In the genomic region with DNA sequence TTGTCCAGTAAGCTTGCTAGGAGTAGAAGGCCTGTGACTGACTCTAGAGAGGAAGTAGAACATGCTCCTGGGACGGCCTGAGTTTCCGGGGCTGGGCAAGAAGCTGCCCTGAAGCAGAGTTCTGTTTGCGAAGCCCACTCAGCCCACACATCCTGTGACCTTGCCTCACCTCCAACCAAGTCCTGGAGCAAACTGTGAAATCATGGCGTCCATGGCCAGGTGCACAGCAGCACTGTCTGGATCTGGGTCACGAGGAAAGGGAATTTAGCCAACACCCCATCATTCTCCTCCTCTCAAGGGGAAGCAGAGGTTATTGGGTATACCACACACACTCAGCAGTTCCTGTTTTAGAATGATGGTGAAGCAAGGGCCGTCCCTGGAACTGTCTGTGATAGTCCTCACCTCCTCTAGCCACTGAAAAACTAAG, we compare ENCODE assay signal across 8 cellular contexts.
A peak's percentile ranks its signal among the peaks of the same experiment; 100 is the strongest.
DNase-seq lines count a peak whose midpoint lies in the region; ATAC-seq lines count a peak whose summit lies in the region.

No MANE protein-coding gene starts in this region.

- H3K4me3 Mint-ChIP-seq in stimulated activated naive CD8-positive, alpha-beta T cell treated with anti-CD3 and anti-CD28 coated beads, Interleukin-15, amount 100 ng/mL, for 72 hours: peak overlapping the region in 1 of 2 donors; percentile 45

- ATAC-seq in esophagus mucosa (peak; percentile 45), HG03457 (IDR thresholded peaks at IDR 0.05; ENCODE audit: unreplicated experiment) (no peak), GM18519 (IDR thresholded peaks at IDR 0.05; ENCODE audit: low FRiP score, unreplicated experiment) (no peak)
- ATAC-seq in stimulated activated naive CD8-positive, alpha-beta T cell treated with anti-CD3 and anti-CD28 coated beads, Interleukin-15, amount 100 ng/mL, for 72 hours: peak; percentile 65

- DNase-seq in activated CD8-positive, alpha-beta memory T cell treated with anti-CD3 and anti-CD28 coated beads for 24 hours: peak; percentile 71
- DNase-seq in activated CD8-positive, alpha-beta memory T cell treated with anti-CD3 and anti-CD28 coated beads, Interleukin-2, amount 50 U/mL, for 4 hours: no peak
- DNase-seq in RPMI8226: peak; percentile 7
- DNase-seq in stimulated activated naive CD8-positive, alpha-beta T cell treated with anti-CD3 and anti-CD28 coated beads, Interleukin-15, amount 100 ng/mL, for 72 hours: peak; percentile 22 to 33
- DNase-seq in ureter (ENCODE audit: low spot score): no peak

- no peaks in the 10 kb centered on the region for H3K9me3 Mint-ChIP-seq in stimulated activated naive CD8-positive, alpha-beta T cell treated with anti-CD3 and anti-CD28 coated beads, Interleukin-15, amount 100 ng/mL, for 72 hours

- H3K27me3 Mint-ChIP-seq in stimulated activated naive CD8-positive, alpha-beta T cell treated with anti-CD3 and anti-CD28 coated beads, Interleukin-15, amount 100 ng/mL, for 72 hours: peaks cover 2% of the 10 kb centered on the region

- peaks cover 20% of the 10 kb centered on the region for H3K4me1 Mint-ChIP-seq in stimulated activated naive CD8-positive, alpha-beta T cell treated with anti-CD3 and anti-CD28 coated beads, Interleukin-15, amount 100 ng/mL, for 72 hours

- H3K27ac Mint-ChIP-seq in stimulated activated naive CD8-positive, alpha-beta T cell treated with anti-CD3 and anti-CD28 coated beads, Interleukin-15, amount 100 ng/mL, for 72 hours: peak overlapping the region; percentile 84 to 88

Comparison
In these comparisons a context has a peak if more than half of its experiments do, and no peak if none do; other contexts are left out.
1. DNase-seq: peak in activated CD8-positive, alpha-beta memory T cell treated with anti-CD3 and anti-CD28 coated beads for 24 hours (single experiment), RPMI8226 (single experiment) and stimulated activated naive CD8-positive, alpha-beta T cell treated with anti-CD3 and anti-CD28 coated beads, Interleukin-15, amount 100 ng/mL, for 72 hours (2 of 2); none in activated CD8-positive, alpha-beta memory T cell treated with anti-CD3 and anti-CD28 coated beads, Interleukin-2, amount 50 U/mL, for 4 hours (single experiment) and ureter (single experiment).
2. ATAC-seq: peak in esophagus mucosa (single experiment) and stimulated activated naive CD8-positive, alpha-beta T cell treated with anti-CD3 and anti-CD28 coated beads, Interleukin-15, amount 100 ng/mL, for 72 hours (single experiment); none in HG03457 (single experiment) and GM18519 (single experiment).